13 cellular contexts compared by ENCODE assay signal in genomic region chr3:38127611-38128302, GRCh38. TPM values are rescaled to one million over a fixed set of nuclear protein-coding genes. Genes with fewer than 3 reads are reported as not detected.
DNase-seq lines count a peak whose midpoint lies in the region; ATAC-seq and TF ChIP-seq lines count a peak whose summit lies in the region.
"Had no signal": no experiment of that assay in that cellular context is flagged by ENCODE, and none has a peak within 500 bp of the region (broad histone marks: within the 10 kb centered on the region; RNA-seq: fewer than 3 reads in every experiment).

No MANE protein-coding gene starts in this region.

- H3K27me3 Mint-ChIP-seq in activated T-helper 1 cell treated with anti-CD3 and anti-CD28 coated beads, Interleukin-12 subunit alpha, Interleukin-12 subunit beta, Interleukin-2, Interleukin-4 antibody, amounts not matched to agents 30 ng/mL and 10 ng/mL and 1 ng/mL, durations not matched to agents 14 hours and 24 hours and 36 hours (ENCODE audit: insufficient read depth), result no peaks in the 10 kb centered on the region
- H3K27me3 Mint-ChIP-seq: naive B cell had no signal

- peak; percentile 9 to 14 for DNase-seq in activated T-cell treated with anti-CD3 and anti-CD28 coated beads, Interleukin-2, amount 50 U/mL, for 48 hours
- DNase-seq in activated T-cell treated with anti-CD3 and anti-CD28 coated beads for 4 hours, result no peak
- no peak for DNase-seq in activated T-helper 1 cell treated with anti-CD3 and anti-CD28 coated beads, Interleukin-12 subunit alpha, Interleukin-12 subunit beta, Interleukin-2, Interleukin-4 antibody, amounts not matched to agents 30 ng/mL and 10 ng/mL and 1 ng/mL, durations not matched to agents 14 hours and 24 hours and 36 hours (ENCODE audit: low spot score)
- DNase-seq in kidney tubule cell (ENCODE audit: low spot score), result peak; percentile 30
- peak; percentile 15 for DNase-seq in stomach
- DNase-seq in testis, result no peak
- DNase-seq: KBM-7, left colon, naive B cell, NCI-H1417 treated with DMSO at 0.1 percent for 48 hours, trophoblast cell had no signal

- intact Hi-C loops in activated T-helper 1 cell treated with anti-CD3 and anti-CD28 coated beads, Interleukin-12 subunit alpha, Interleukin-12 subunit beta, Interleukin-2, Interleukin-4 antibody, amounts not matched to agents 30 ng/mL and 10 ng/mL and 1 ng/mL, durations not matched to agents 14 hours and 24 hours and 36 hours (cut with micrococcal nuclease), result no loop called here
- intact Hi-C loops in stomach (cut with DNase I; ENCODE audit: low total_unique reads) (loop anchor here (10.0 kb wide), 1 partner anchor 347 kb away; no protein-coding TSS in a partner anchor), testis (cut with DNase I; ENCODE audit: low total_unique reads) (no loop called here)

- H3K27me3 ChIP-seq in stomach, result no peaks in the 10 kb centered on the region
- no peaks in the 10 kb centered on the region for H3K27me3 ChIP-seq in testis

- peak overlapping the region; percentile 34 for H3K27ac Mint-ChIP-seq in activated T-helper 1 cell treated with anti-CD3 and anti-CD28 coated beads, Interleukin-12 subunit alpha, Interleukin-12 subunit beta, Interleukin-2, Interleukin-4 antibody, amounts not matched to agents 30 ng/mL and 10 ng/mL and 1 ng/mL, durations not matched to agents 14 hours and 24 hours and 36 hours
- H3K27ac Mint-ChIP-seq: naive B cell had no signal

- H3K9me3 Mint-ChIP-seq in activated T-helper 1 cell treated with anti-CD3 and anti-CD28 coated beads, Interleukin-12 subunit alpha, Interleukin-12 subunit beta, Interleukin-2, Interleukin-4 antibody, amounts not matched to agents 30 ng/mL and 10 ng/mL and 1 ng/mL, durations not matched to agents 14 hours and 24 hours and 36 hours, result no peaks in the 10 kb centered on the region
- H3K9me3 Mint-ChIP-seq: naive B cell had no signal

- TF ChIP-seq CTCF in stomach (IDR thresholded peaks at IDR 0.05), result no peak
- no peak for TF ChIP-seq CTCF in testis (IDR thresholded peaks at IDR 0.05)

- no peak overlapping the region for H3K4me3 Mint-ChIP-seq in activated T-helper 1 cell treated with anti-CD3 and anti-CD28 coated beads, Interleukin-12 subunit alpha, Interleukin-12 subunit beta, Interleukin-2, Interleukin-4 antibody, amounts not matched to agents 30 ng/mL and 10 ng/mL and 1 ng/mL, durations not matched to agents 14 hours and 24 hours and 36 hours
- H3K4me3 Mint-ChIP-seq: naive B cell had no signal

- ATAC-seq in GM21526 (IDR thresholded peaks at IDR 0.05; ENCODE audit: low FRiP score, unreplicated experiment) (no peak), GM19324 (IDR thresholded peaks at IDR 0.05; ENCODE audit: low FRiP score, unreplicated experiment) (no peak)
- ATAC-seq: left colon had no signal

- peaks cover 5 to 45% (median 18%) of the 10 kb centered on the region in 4 donors for H3K4me1 ChIP-seq in stomach
- H3K4me1 ChIP-seq in testis, result no peaks in the 10 kb centered on the region

- peaks cover 8% of the 10 kb centered on the region for H3K4me1 Mint-ChIP-seq in activated T-helper 1 cell treated with anti-CD3 and anti-CD28 coated beads, Interleukin-12 subunit alpha, Interleukin-12 subunit beta, Interleukin-2, Interleukin-4 antibody, amounts not matched to agents 30 ng/mL and 10 ng/mL and 1 ng/mL, durations not matched to agents 14 hours and 24 hours and 36 hours (ENCODE audit: low read depth)

- no peak for TF ChIP-seq POLR2A in stomach (IDR thresholded peaks at IDR 0.05)
- TF ChIP-seq POLR2A in testis (IDR thresholded peaks at IDR 0.05), result no peak

- peaks cover 49% of the 10 kb centered on the region for H3K36me3 Mint-ChIP-seq in activated T-helper 1 cell treated with anti-CD3 and anti-CD28 coated beads, Interleukin-12 subunit alpha, Interleukin-12 subunit beta, Interleukin-2, Interleukin-4 antibody, amounts not matched to agents 30 ng/mL and 10 ng/mL and 1 ng/mL, durations not matched to agents 14 hours and 24 hours and 36 hours (ENCODE audit: low read depth)

- H3K27ac ChIP-seq in stomach (no peak overlapping the region), testis (no peak overlapping the region)

- WGBS in stomach, 5 donors, result 77 to 94% (median 85%) methylated on average over 4 of the region's 4 CpGs
- WGBS in testis, 2 donors, result 88 to 96% methylated on average over 1 to 4 of the region's 4 CpGs

- no peaks in the 10 kb centered on the region for H3K9me3 ChIP-seq in stomach
- no peaks in the 10 kb centered on the region for H3K9me3 ChIP-seq in testis

- peaks cover 88 to 100% (median 100%) of the 10 kb centered on the region in 4 donors for H3K36me3 ChIP-seq in stomach
- no peaks in the 10 kb centered on the region for H3K36me3 ChIP-seq in testis (ENCODE audit: low read depth, missing control alignments)

- no peak for TF ChIP-seq EP300 in stomach (IDR thresholded peaks at IDR 0.05)

- H3K4me3 ChIP-seq in stomach (no peak overlapping the region), testis (no peak overlapping the region)

RNA-seq across cellular contexts. Expression of gene ACAA1, which starts 9.2 kb away (rescaled TPM):
- 69.3 and 73.4 TPM in 2 replicates for total RNA-seq in activated T-helper 1 cell treated with anti-CD3 and anti-CD28 coated beads, Interleukin-12 subunit alpha, Interleukin-12 subunit beta, Interleukin-2, Interleukin-4 antibody, amounts not matched to agents 30 ng/mL and 10 ng/mL and 1 ng/mL, durations not matched to agents 14 hours and 24 hours and 36 hours
- total RNA-seq in stomach (100 to 1,000 TPM in 2 of 5 donors, 10 to 100 TPM in 3; 44.2 to 249 (median 80.4) TPM), testis (10 to 100 TPM; 58.3 to 60.9 TPM)
- polyA plus RNA-seq in stomach (10 to 100 TPM; 60.9 to 79.1 (median 72.2) TPM), testis (ENCODE audit: insufficient read depth, low read depth, low replicate concordance) (50.7 TPM)

RNA-seq across cellular contexts. Expression of gene MYD88, which starts 10.7 kb away (rescaled TPM):
- total RNA-seq in activated T-helper 1 cell treated with anti-CD3 and anti-CD28 coated beads, Interleukin-12 subunit alpha, Interleukin-12 subunit beta, Interleukin-2, Interleukin-4 antibody, amounts not matched to agents 30 ng/mL and 10 ng/mL and 1 ng/mL, durations not matched to agents 14 hours and 24 hours and 36 hours, result 38.6 and 42.1 TPM in 2 replicates
- total RNA-seq in stomach (10 to 100 TPM in 4 of 5 donors, 1 to 10 TPM in 1; 9.0 to 67.8 (median 37.5) TPM), testis (10 to 100 TPM; 18.7 to 22.3 TPM)
- polyA plus RNA-seq in stomach (10 to 100 TPM; 23.0 to 42.5 (median 26.3) TPM), testis (ENCODE audit: insufficient read depth, low read depth, low replicate concordance) (30.1 TPM)

RNA-seq across cellular contexts. Expression of gene OXSR1, which starts 37.6 kb away (rescaled TPM):
- 48.6 and 50.8 TPM in 2 replicates for total RNA-seq in activated T-helper 1 cell treated with anti-CD3 and anti-CD28 coated beads, Interleukin-12 subunit alpha, Interleukin-12 subunit beta, Interleukin-2, Interleukin-4 antibody, amounts not matched to agents 30 ng/mL and 10 ng/mL and 1 ng/mL, durations not matched to agents 14 hours and 24 hours and 36 hours
- 10 to 100 TPM in 4 of 5 donors, 1 to 10 TPM in 1; 7.0 to 49.9 (median 27.5) TPM for total RNA-seq in stomach
- polyA plus RNA-seq in stomach, result 10 to 100 TPM in 2 of 3 donors, 1 to 10 TPM in 1; 9.9 to 14.5 (median 11.2) TPM
- total RNA-seq in testis, result 10 to 100 TPM; 39.7 to 48.7 TPM
- polyA plus RNA-seq in testis (ENCODE audit: insufficient read depth, low read depth, low replicate concordance), result 26.0 TPM

Comparison
In these comparisons a context has a peak if more than half of its experiments do, and no peak if none do; other contexts are left out.
1. DNase-seq: peak in activated T-cell treated with anti-CD3 and anti-CD28 coated beads, Interleukin-2, amount 50 U/mL, for 48 hours (2 of 2), kidney tubule cell (single experiment) and stomach (single experiment); none in activated T-cell treated with anti-CD3 and anti-CD28 coated beads for 4 hours (single experiment), activated T-helper 1 cell treated with anti-CD3 and anti-CD28 coated beads, Interleukin-12 subunit alpha, Interleukin-12 subunit beta, Interleukin-2, Interleukin-4 antibody, amounts not matched to agents 30 ng/mL and 10 ng/mL and 1 ng/mL, durations not matched to agents 14 hours and 24 hours and 36 hours (single experiment) and testis (single experiment).